22 cellular contexts compared by ENCODE assay signal in genomic region chr4:189117426-189117825, GRCh38.
DNase-seq lines count a peak whose midpoint lies in the region; ATAC-seq and TF ChIP-seq lines count a peak whose summit lies in the region.
"Had no signal": no experiment of that assay in that cellular context is flagged by ENCODE, and none has a peak within 500 bp of the region (broad histone marks: within the 10 kb centered on the region; RNA-seq: fewer than 3 reads in every experiment).

No MANE protein-coding gene starts in this region.

- no peak overlapping the region for H3K23ac ChIP-seq in neuronal stem cell (ENCODE audit: low read depth, low read length, poor library complexity)

- H3K18ac ChIP-seq in neuronal stem cell (ENCODE audit: low read length): peak overlapping the region; percentile 20

- H4K8ac ChIP-seq in neuronal stem cell (ENCODE audit: low read depth, low read length): no peak overlapping the region

- H2AFZ ChIP-seq in neuronal stem cell (ENCODE audit: low read length): no peak overlapping the region

- H3K9me3 ChIP-seq in endodermal cell (ENCODE audit: control insufficient read depth, low read length): no peaks in the 10 kb centered on the region
- no peaks in the 10 kb centered on the region for H3K9me3 ChIP-seq in neuronal stem cell (replicated peaks in 1 of 2; ENCODE audit: control insufficient read depth in 2 of 2, insufficient read depth in 1 of 2, low read depth in 1 of 2, low read length in 2 of 2)
- H3K9me3 ChIP-seq: esophagus squamous epithelium, heart right ventricle, lower lobe of right lung, right lobe of liver, SJCRH30 had no signal

- no peak overlapping the region for H4K91ac ChIP-seq in neuronal stem cell (ENCODE audit: low read depth, low read length, poor library complexity)

- H2BK12ac ChIP-seq in neuronal stem cell (ENCODE audit: low read length): no peak overlapping the region

- H3K4me3 Mint-ChIP-seq in endodermal cell: no peak overlapping the region
- H3K4me3 Mint-ChIP-seq: activated B cell treated with CpG ODN at 0.5 μM for 24 hours; activated CD4-positive, alpha-beta memory T cell treated with anti-CD3 and anti-CD28 coated beads, Interleukin-2, amount 10 ng/mL, durations not matched to agents 7 days and 5 days; stimulated activated memory B cell treated with anti-CD40 and anti-IgM and Interleukin-4, amounts not matched to agents 10 μg/mL and 1 μg/mL and 100 μg/mL, for 72 hours; T-helper 17 cell had no signal

- peak overlapping the region; percentile 33 for H2BK5ac ChIP-seq in neuronal stem cell (ENCODE audit: low read length)

- no peak overlapping the region for H3K4ac ChIP-seq in neuronal stem cell (ENCODE audit: low read length)

- H3K9ac ChIP-seq in endodermal cell (ENCODE audit: extremely low read depth, low read length, poor library complexity, severe bottlenecking): no peak overlapping the region
- H3K9ac ChIP-seq in neuronal stem cell (ENCODE audit: low read depth, low read length, poor library complexity): no peak overlapping the region

- H3K9me3 Mint-ChIP-seq in endodermal cell: peaks cover 7% of the 10 kb centered on the region

- H3K27ac Mint-ChIP-seq in endodermal cell: no peak overlapping the region
- H3K27ac Mint-ChIP-seq: activated B cell treated with CpG ODN at 0.5 μM for 24 hours; activated CD4-positive, alpha-beta memory T cell treated with anti-CD3 and anti-CD28 coated beads, Interleukin-2, amount 10 ng/mL, durations not matched to agents 7 days and 5 days; stimulated activated memory B cell treated with anti-CD40 and anti-IgM and Interleukin-4, amounts not matched to agents 10 μg/mL and 1 μg/mL and 100 μg/mL, for 72 hours; T-helper 17 cell had no signal

- no peak overlapping the region for H3K14ac ChIP-seq in neuronal stem cell (ENCODE audit: low read length)

- H3K4me1 ChIP-seq in endodermal cell (ENCODE audit: control insufficient read depth, insufficient read depth, low read length) (no peaks in the 10 kb centered on the region), neuronal stem cell (ENCODE audit: control insufficient read depth in 2 of 2, insufficient read depth in 1 of 2, low read depth in 1 of 2, low read length in 2 of 2) (peaks cover 0 to 3% of the 10 kb centered on the region in 2 donors)
- H3K4me1 ChIP-seq: esophagus squamous epithelium, heart right ventricle, lower lobe of right lung, right lobe of liver, SJCRH30 had no signal

- H3K27me3 Mint-ChIP-seq in endodermal cell (ENCODE audit: insufficient read depth): no peaks in the 10 kb centered on the region
- H3K27me3 Mint-ChIP-seq: activated B cell treated with CpG ODN at 0.5 μM for 24 hours; activated CD4-positive, alpha-beta memory T cell treated with anti-CD3 and anti-CD28 coated beads, Interleukin-2, amount 10 ng/mL, durations not matched to agents 7 days and 5 days; stimulated activated memory B cell treated with anti-CD40 and anti-IgM and Interleukin-4, amounts not matched to agents 10 μg/mL and 1 μg/mL and 100 μg/mL, for 72 hours; T-helper 17 cell had no signal

- no peaks in the 10 kb centered on the region for H3K4me1 Mint-ChIP-seq in endodermal cell
- H3K4me1 Mint-ChIP-seq: activated B cell treated with CpG ODN at 0.5 μM for 24 hours; activated CD4-positive, alpha-beta memory T cell treated with anti-CD3 and anti-CD28 coated beads, Interleukin-2, amount 10 ng/mL, durations not matched to agents 7 days and 5 days; stimulated activated memory B cell treated with anti-CD40 and anti-IgM and Interleukin-4, amounts not matched to agents 10 μg/mL and 1 μg/mL and 100 μg/mL, for 72 hours; T-helper 17 cell had no signal

- DNase-seq in GM03348 (ENCODE audit: low spot score): peak; percentile 11
- DNase-seq in M059J (ENCODE audit: low read depth): peak; percentile 18
- DNase-seq in endodermal cell: peak; percentile 62
- DNase-seq in neuronal stem cell (ENCODE audit: low spot score): no peak
- no peak for DNase-seq in SIG-M5 treated with dmso at 0.1 percent for 504 hours (lab: John Stamatoyannopoulos, UW; ENCODE audit: unreplicated experiment)
- DNase-seq in activated T-cell treated with anti-CD3 and anti-CD28 coated beads, Interleukin-2, amount 50 U/mL, for 48 hours: no peak
- DNase-seq: activated B cell treated with CpG ODN at 0.5 μM for 24 hours; activated CD4-positive, alpha-beta memory T cell treated with anti-CD3 and anti-CD28 coated beads, Interleukin-2, amount 10 ng/mL, durations not matched to agents 7 days and 5 days; activated naive CD4-positive, alpha-beta T cell; central memory CD4-positive, alpha-beta T cell; esophagus squamous epithelium; heart right ventricle; Kasumi-1; lower lobe of right lung; NCI-H2171 treated with DMSO at 0.1 percent for 48 hours; NCI-H748 treated with DMSO at 0.1 percent for 48 hours; right lobe of liver; T-helper 17 cell had no signal

- no peaks in the 10 kb centered on the region for H3K79me1 ChIP-seq in neuronal stem cell (ENCODE audit: low read depth, low read length)

- no peak overlapping the region for H2BK120ac ChIP-seq in neuronal stem cell (ENCODE audit: low read depth, low read length)

- 87% methylated on average over 1 of the region's 1 CpG; no CpG with 5 or more reads in 1 of the 2 experiments for WGBS in endodermal cell (ENCODE audit: insufficient coverage in 1 of 2, insufficient read length in 1 of 2), 2 experiments
- no CpG with 5 or more reads among the region's 1 CpG for WGBS in neuronal stem cell (ENCODE audit: extremely low coverage in 2 of 2, insufficient read length in 2 of 2, insufficient replicate concordance in 1 of 2), 2 donors

- no peak for ATAC-seq in GM18502 (IDR thresholded peaks at IDR 0.05; ENCODE audit: poor library complexity, unreplicated experiment)
- no peak for ATAC-seq in GM21367 (IDR thresholded peaks at IDR 0.05; ENCODE audit: unreplicated experiment)
- ATAC-seq: heart right ventricle; lower lobe of right lung; right lobe of liver; stimulated activated memory B cell treated with anti-CD40 and anti-IgM and Interleukin-4, amounts not matched to agents 10 μg/mL and 1 μg/mL and 100 μg/mL, for 72 hours; T-helper 17 cell had no signal

- peak; percentile 59 for TF ChIP-seq CTCF in endodermal cell (conservative IDR thresholded peaks at IDR 0.05)

- no peaks in the 10 kb centered on the region for H3K27me3 ChIP-seq in endodermal cell (ENCODE audit: control insufficient read depth, insufficient read depth, low read length, poor library complexity, severe bottlenecking)
- H3K27me3 ChIP-seq in neuronal stem cell (ENCODE audit: control insufficient read depth in 3 of 3, insufficient read depth in 3 of 3, low read depth in 1 of 3, low read length in 3 of 3): no peaks in the 10 kb centered on the region
- H3K27me3 ChIP-seq: esophagus squamous epithelium, right lobe of liver, SJCRH30 had no signal

- H3K27ac ChIP-seq in endodermal cell (ENCODE audit: low read depth, low read length): no peak overlapping the region
- no peak overlapping the region for H3K27ac ChIP-seq in neuronal stem cell (replicated peaks; ENCODE audit: low read length)
- H3K27ac ChIP-seq: esophagus squamous epithelium, heart right ventricle, lower lobe of right lung, right lobe of liver, SJCRH30 had no signal

- no peak overlapping the region for H2BK15ac ChIP-seq in neuronal stem cell (ENCODE audit: low read length)

- H3K36me3 ChIP-seq in endodermal cell (ENCODE audit: control insufficient read depth, insufficient read depth, low read length) (no peaks in the 10 kb centered on the region), neuronal stem cell (replicated peaks in 1 of 2; ENCODE audit: control insufficient read depth in 2 of 2, insufficient read depth in 2 of 2, low read length in 2 of 2) (no peaks in the 10 kb centered on the region)
- H3K36me3 ChIP-seq: esophagus squamous epithelium, heart right ventricle, lower lobe of right lung, right lobe of liver, SJCRH30 had no signal

- H3K36me3 Mint-ChIP-seq in endodermal cell (ENCODE audit: low read depth): no peaks in the 10 kb centered on the region
- H3K36me3 Mint-ChIP-seq: stimulated activated memory B cell treated with anti-CD40 and anti-IgM and Interleukin-4, amounts not matched to agents 10 μg/mL and 1 μg/mL and 100 μg/mL, for 72 hours had no signal

- H3K4me2 ChIP-seq in neuronal stem cell (ENCODE audit: insufficient read depth, low read length, poor library complexity, severe bottlenecking): no peak overlapping the region

- H3K4me3 ChIP-seq in endodermal cell (ENCODE audit: low read length): no peak overlapping the region
- no peak overlapping the region for H3K4me3 ChIP-seq in neuronal stem cell (ENCODE audit: low read length in 2 of 2)
- H3K4me3 ChIP-seq: esophagus squamous epithelium, heart right ventricle, lower lobe of right lung, right lobe of liver, SJCRH30 had no signal

- no peak overlapping the region for H2AK5ac ChIP-seq in neuronal stem cell (ENCODE audit: low read depth, low read length)

Comparison
In these comparisons a context has a peak if more than half of its experiments do, and no peak if none do; other contexts are left out.
1. DNase-seq: peak in GM03348 (single experiment), M059J (single experiment) and endodermal cell (single experiment); none in neuronal stem cell (single experiment), SIG-M5 treated with dmso at 0.1 percent for 504 hours (single experiment) and activated T-cell treated with anti-CD3 and anti-CD28 coated beads, Interleukin-2, amount 50 U/mL, for 48 hours (0 of 2).